In the genomic region with DNA sequence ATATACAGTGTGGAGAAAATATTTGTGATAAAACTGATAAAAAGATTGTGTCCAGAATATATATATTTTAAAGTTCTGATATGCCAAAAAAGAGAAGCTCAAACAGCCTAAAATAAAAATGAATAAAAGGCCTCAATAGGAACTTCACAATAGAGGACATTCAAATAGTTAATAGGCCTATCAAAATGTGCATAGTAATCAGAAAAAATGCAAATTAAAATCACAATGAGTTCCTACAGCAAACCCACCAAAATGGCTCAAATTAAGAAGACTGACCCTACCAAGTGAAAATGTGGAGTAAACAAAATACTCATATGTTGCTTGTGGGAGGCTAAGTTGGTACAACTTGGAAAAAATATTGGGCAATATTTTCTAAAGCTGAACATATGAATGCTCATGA, we compare ENCODE assay signal across 8 cellular contexts.
"Had no signal": no experiment of that assay in that cellular context is flagged by ENCODE, and none has a peak within 500 bp of the region (broad histone marks: within the 10 kb centered on the region; RNA-seq: fewer than 3 reads in every experiment).

No MANE protein-coding gene starts in this region.

- H3K9me3 ChIP-seq: HAP-1 had no signal

- H2AFZ ChIP-seq: GM23248 had no signal

- DNase-seq: GM23248, GOT3, H7, HFFc6, KG1 had no signal

- H3K9ac ChIP-seq: GM23248 had no signal

- H3K4me1 ChIP-seq: HAP-1 had no signal

- ATAC-seq: HCT116 had no signal

- H3K4me3 ChIP-seq: GM23248, HAP-1 had no signal

- H3K27ac ChIP-seq: GM23248, HL-60 had no signal

- H3K36me3 ChIP-seq: HAP-1 had no signal
